9 cellular contexts compared by ENCODE assay signal in the genomic region with DNA sequence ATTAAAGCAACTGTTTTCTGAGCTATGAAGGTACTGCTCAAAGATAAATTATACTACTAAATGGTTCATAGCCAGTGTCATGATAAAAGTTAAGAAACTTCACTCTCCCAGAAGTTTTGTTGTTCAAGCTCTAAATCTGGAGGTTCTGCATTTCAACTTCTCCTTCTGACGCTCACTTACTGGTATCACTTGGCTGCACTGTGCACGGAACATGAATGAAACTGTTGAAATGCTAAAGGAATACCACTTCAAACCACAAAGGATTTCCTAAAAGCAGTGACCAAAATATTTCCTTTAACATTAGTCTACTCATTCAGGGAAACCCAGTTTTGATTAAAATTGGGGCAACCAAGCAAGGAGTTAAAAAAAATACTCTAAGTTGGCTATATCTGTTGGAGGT.
DNase-seq lines count a peak whose midpoint lies in the region; ATAC-seq lines count a peak whose summit lies in the region.
"Had no signal": no experiment of that assay in that cellular context is flagged by ENCODE, and none has a peak within 500 bp of the region (broad histone marks: within the 10 kb centered on the region; RNA-seq: fewer than 3 reads in every experiment).

No MANE protein-coding gene starts in this region.

- ATAC-seq in GM21717 (IDR thresholded peaks at IDR 0.05; ENCODE audit: unreplicated experiment), result peak; percentile 52
- peak; percentile 46 for ATAC-seq in sciatic nerve
- ATAC-seq in GM18873 (IDR thresholded peaks at IDR 0.05; ENCODE audit: low FRiP score, unreplicated experiment), result no peak
- ATAC-seq: activated CD4-positive, CD25-positive, alpha-beta regulatory T cell treated with anti-CD3 and anti-CD28 coated beads, Interleukin-2, amount 50 U/mL, for 24 hours had no signal

- intact Hi-C loops in sciatic nerve (cut with DNase I), result loop anchor here (2.0 kb wide), 1 partner anchor 46 kb away; no protein-coding TSS in a partner anchor

- peak; percentile 23 to 76 for DNase-seq in NOMO-1 (lab: John Stamatoyannopoulos, UW; ENCODE audit: unreplicated experiment in 2 of 2)
- no peak for DNase-seq in caudate nucleus (lab: John Stamatoyannopoulos, UW)
- no peak for DNase-seq in sciatic nerve (ENCODE audit: low spot score)
- no peak for DNase-seq in NCI-H510A treated with DMSO at 0.1 percent for 48 hours (lab: John Stamatoyannopoulos, UW)
- DNase-seq in NCI-H526 treated with DMSO at 0.1 percent for 48 hours (lab: John Stamatoyannopoulos, UW), result no peak
- DNase-seq: NCI-H345 had no signal

- peak overlapping the region; percentile 8 for H3K27ac ChIP-seq in caudate nucleus (ENCODE audit: low read depth, low read length)

Comparison
In these comparisons a context has a peak if more than half of its experiments do, and no peak if none do; other contexts are left out.
1. DNase-seq: peak in NOMO-1 (2 of 2); none in caudate nucleus (0 of 61), sciatic nerve (single experiment), NCI-H510A treated with DMSO at 0.1 percent for 48 hours (single experiment) and NCI-H526 treated with DMSO at 0.1 percent for 48 hours (single experiment).